6 cellular contexts compared by ENCODE assay signal in genomic region chr16:19077879-19078278, GRCh38.
"Had no signal": no experiment of that assay in that cellular context is flagged by ENCODE, and none has a peak within 500 bp of the region (broad histone marks: within the 10 kb centered on the region; RNA-seq: fewer than 3 reads in every experiment).

No MANE protein-coding gene starts in this region.

- H3K4me3 ChIP-seq: GM23338, K562 had no signal

- ATAC-seq: GM23338, K562 had no signal

- DNase-seq: H9, HCEC 1CT, IMR-90, KG1 had no signal
